In genomic region chr1:182129398-182129797, GRCh38 we compare ENCODE assay signal across 20 cellular contexts.
"Had no signal": no experiment of that assay in that cellular context is flagged by ENCODE, and none has a peak within 500 bp of the region (broad histone marks: within the 10 kb centered on the region; RNA-seq: fewer than 3 reads in every experiment).

No MANE protein-coding gene starts in this region.

- H3K4me1 ChIP-seq: heart right ventricle, psoas muscle, tibial nerve had no signal

- H3K36me3 ChIP-seq: heart right ventricle, tibial nerve, WERI-Rb-1 had no signal

- H3K27me3 ChIP-seq: tibial nerve had no signal

- H3K27ac ChIP-seq: heart right ventricle, psoas muscle, tibial nerve, WERI-Rb-1 had no signal

- DNase-seq: activated CD4-positive, alpha-beta T cell treated with anti-CD3 and anti-CD28 coated beads for 36 hours; activated CD4-positive, alpha-beta T cell treated with anti-CD3 and anti-CD28 coated beads, Interleukin-2, amount 50 U/mL, for 4 hours; activated CD8-positive, alpha-beta memory T cell treated with anti-CD3 and anti-CD28 coated beads for 24 hours; activated CD8-positive, alpha-beta memory T cell treated with anti-CD3 and anti-CD28 coated beads, Interleukin-2, amount 50 U/mL, for 4 hours; activated T-cell treated with anti-CD3 and anti-CD28 coated beads, Interleukin-2, amount 50 U/mL, for 24 hours; effector CD4-positive, alpha-beta T cell; foreskin fibroblast; heart right ventricle; islet precursor cell; left cardiac atrium; mucosa of descending colon; nephron progenitor cell; psoas muscle; right cardiac atrium; stimulated activated CD4-positive, alpha-beta T cell treated with anti-CD3 and anti-CD28 coated beads, Interleukin-4, amount 100 ng/mL, for 24 hours; stimulated activated naive CD4-positive, alpha-beta T cell treated with Interleukin-2 at 50 U/mL for 16 hours; WERI-Rb-1 had no signal

- ATAC-seq: activated CD4-positive, alpha-beta T cell treated with anti-CD3 and anti-CD28 coated beads for 36 hours; activated T-helper 17 cell treated with anti-CD3 and anti-CD28 coated beads, Interleukin-2, amount 50 U/mL, for 72 hours; heart right ventricle; left cardiac atrium; mucosa of descending colon; right cardiac atrium had no signal

- FAIRE-seq: endometrium had no signal

- H3K9me3 ChIP-seq: psoas muscle had no signal

- H3K4me3 ChIP-seq: heart right ventricle, mucosa of descending colon, psoas muscle, tibial nerve had no signal
